ENCODE assay signal across 14 cellular contexts in genomic region chr2:238930216-238930615, GRCh38.
"Had no signal": no experiment of that assay in that cellular context is flagged by ENCODE, and none has a peak within 500 bp of the region (broad histone marks: within the 10 kb centered on the region; RNA-seq: fewer than 3 reads in every experiment).

No MANE protein-coding gene starts in this region.

- H3K36me3 ChIP-seq: right lobe of liver had no signal

- H3K27ac ChIP-seq: body of pancreas, psoas muscle, right lobe of liver had no signal

- DNase-seq: activated CD4-positive, alpha-beta T cell treated with anti-CD3 and anti-CD28 coated beads, Interleukin-2, amount 50 U/mL, for 48 hours; activated gamma-delta T cell; erythroblast; mammary epithelial cell; naive B cell; SHP77 treated with DMSO at 0.1 percent for 48 hours; trophoblast cell had no signal

- H3K4me1 Mint-ChIP-seq: central memory CD8-positive, alpha-beta T cell; naive B cell had no signal

- H3K27ac Mint-ChIP-seq: activated naive CD8-positive, alpha-beta T cell; activated T-cell treated with anti-CD3 and anti-CD28 coated beads, Interleukin-2, amount 50 U/mL, for 24 hours; dendritic cell treated with granulocyte-macrophage colony-stimulating factor and Interleukin-4, amounts not matched to agents 40 ng/mL and 50 ng/mL, for 4 days; naive B cell had no signal

- H3K27me3 ChIP-seq: body of pancreas, right lobe of liver had no signal

- H3K36me3 Mint-ChIP-seq: activated naive CD8-positive, alpha-beta T cell; naive B cell had no signal

- H3K4me1 ChIP-seq: body of pancreas, right lobe of liver had no signal

- H3K9me3 Mint-ChIP-seq: central memory CD8-positive, alpha-beta T cell; dendritic cell treated with granulocyte-macrophage colony-stimulating factor and Interleukin-4, amounts not matched to agents 40 ng/mL and 50 ng/mL, for 4 days had no signal

- H3K4me3 ChIP-seq: body of pancreas, psoas muscle, right lobe of liver had no signal

- H3K9me3 ChIP-seq: right lobe of liver had no signal

- H3K4me3 Mint-ChIP-seq: activated naive CD8-positive, alpha-beta T cell; activated T-cell treated with anti-CD3 and anti-CD28 coated beads, Interleukin-2, amount 50 U/mL, for 24 hours; central memory CD8-positive, alpha-beta T cell; dendritic cell treated with granulocyte-macrophage colony-stimulating factor and Interleukin-4, amounts not matched to agents 40 ng/mL and 50 ng/mL, for 4 days; naive B cell had no signal
